15 cellular contexts compared by ENCODE assay signal in the genomic region with DNA sequence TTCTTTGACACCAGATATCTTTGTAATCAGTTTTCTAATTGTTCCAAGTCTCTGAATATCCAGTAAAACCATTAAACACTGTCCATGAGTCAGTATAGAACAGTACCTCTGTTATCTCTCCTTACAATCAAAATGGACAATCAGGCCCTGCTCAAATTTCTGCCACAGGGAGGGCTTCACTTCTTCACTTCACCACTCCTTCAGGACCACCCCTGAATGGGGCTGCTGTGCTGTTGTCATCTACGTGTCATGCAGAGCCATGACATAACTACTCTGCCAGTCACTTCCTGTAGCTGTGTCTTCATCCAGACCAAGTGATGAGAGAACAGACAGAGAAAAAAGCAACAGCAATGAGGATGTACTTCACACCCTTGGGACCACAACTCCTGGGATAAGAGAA.
A peak's percentile ranks its signal among the peaks of the same experiment; 100 is the strongest.
DNase-seq lines count a peak whose midpoint lies in the region; ATAC-seq and TF ChIP-seq lines count a peak whose summit lies in the region.
"Had no signal": no experiment of that assay in that cellular context is flagged by ENCODE, and none has a peak within 500 bp of the region (broad histone marks: within the 10 kb centered on the region; RNA-seq: fewer than 3 reads in every experiment).

No MANE protein-coding gene starts in this region.

- H4K12ac ChIP-seq in trophoblast cell (ENCODE audit: low read depth, low read length), result no peak overlapping the region

- H2BK12ac ChIP-seq in trophoblast cell (ENCODE audit: low read length), result no peak overlapping the region

- H2AK5ac ChIP-seq in trophoblast cell (ENCODE audit: low read length), result no peak overlapping the region

- H3K36me3 ChIP-seq in PC-3 (ENCODE audit: low read depth, low read length) (no peaks in the 10 kb centered on the region), trophoblast cell (ENCODE audit: control insufficient read depth in 1 of 2, insufficient read depth in 2 of 2, low read length in 2 of 2) (no peaks in the 10 kb centered on the region), left ventricle myocardium inferior (no peaks in the 10 kb centered on the region)
- H3K36me3 ChIP-seq: Peyer's patch, transverse colon had no signal

- no peaks in the 10 kb centered on the region for H3K79me1 ChIP-seq in trophoblast cell (ENCODE audit: low read length)

- no TSS peak for BruUV-seq in PC-3 (replicated peaks; lab: Mats Ljungman, UMichigan)

- H4K20me1 ChIP-seq in PC-3 (ENCODE audit: low read length), result no peaks in the 10 kb centered on the region

- H3K4me2 ChIP-seq in PC-3 (ENCODE audit: low read length) (no peak overlapping the region), trophoblast cell (ENCODE audit: low read length) (no peak overlapping the region)

- no peaks in the 10 kb centered on the region for H3K79me2 ChIP-seq in PC-3 (ENCODE audit: low read length)
- no peaks in the 10 kb centered on the region for H3K79me2 ChIP-seq in trophoblast cell (ENCODE audit: control insufficient read depth, insufficient read depth, low read length, poor library complexity)

- H3K9me2 ChIP-seq in PC-3 (replicated peaks; ENCODE audit: low read length), result no peaks in the 10 kb centered on the region

- H3K9ac ChIP-seq in PC-3 (ENCODE audit: low read length) (no peak overlapping the region), trophoblast cell (ENCODE audit: low read length) (no peak overlapping the region)

- H4K8ac ChIP-seq in trophoblast cell (ENCODE audit: low read depth, low read length), result no peak overlapping the region

- no peak overlapping the region for H3K14ac ChIP-seq in trophoblast cell (ENCODE audit: low read length)

- no peak overlapping the region for H3K23ac ChIP-seq in trophoblast cell (ENCODE audit: low read length)

- peak; percentile 55 for DNase-seq in HCEC 1CT
- DNase-seq in PC-3, result no peak
- DNase-seq in choroid plexus epithelial cell (ENCODE audit: low read depth), result peak; percentile 34
- no peak for DNase-seq in trophoblast cell
- DNase-seq in left ventricle myocardium inferior, result no peak
- no peak for DNase-seq in midbrain (lab: John Stamatoyannopoulos, UW)
- DNase-seq: activated CD4-positive, alpha-beta T cell treated with anti-CD3 and anti-CD28 coated beads for 4 hours; activated T-cell treated with anti-CD3 and anti-CD28 coated beads for 4 hours; hypothalamus; NCI-H1436 treated with DMSO at 0.1 percent for 48 hours; Peyer's patch; retina; stimulated activated CD4-positive, alpha-beta T cell treated with anti-CD3 and anti-CD28 coated beads, Interleukin-2, amount 100 ng/mL, for 48 hours; transverse colon had no signal

- H4K91ac ChIP-seq in trophoblast cell (ENCODE audit: low read depth, low read length), result no peak overlapping the region

- H3K9me3 ChIP-seq in PC-3 (ENCODE audit: low read length) (no peaks in the 10 kb centered on the region), trophoblast cell (ENCODE audit: insufficient read depth, low read depth, low read length) (no peaks in the 10 kb centered on the region), left ventricle myocardium inferior (replicated peaks) (peaks cover 6% of the 10 kb centered on the region)
- H3K9me3 ChIP-seq: Peyer's patch, transverse colon had no signal

- WGBS in trophoblast cell (ENCODE audit: extremely low coverage, insufficient coverage, insufficient read length), result no CpG with 5 or more reads among the region's 1 CpG

- H2BK5ac ChIP-seq in trophoblast cell (ENCODE audit: low read depth, low read length, poor library complexity), result no peak overlapping the region

- H3K4ac ChIP-seq in trophoblast cell (ENCODE audit: low read depth, low read length), result peak overlapping the region; percentile 22

- H2AFZ ChIP-seq in PC-3 (ENCODE audit: low read length) (no peak overlapping the region), trophoblast cell (ENCODE audit: insufficient read depth, low read length, poor library complexity) (no peak overlapping the region)

- no peak overlapping the region for H3K4me3 ChIP-seq in PC-3 (ENCODE audit: low read length)
- no peak overlapping the region for H3K4me3 ChIP-seq in choroid plexus epithelial cell (ENCODE audit: low read depth, low read length)
- H3K4me3 ChIP-seq in trophoblast cell (ENCODE audit: low read depth, low read length), result no peak overlapping the region
- H3K4me3 ChIP-seq in left ventricle myocardium inferior, result no peak overlapping the region
- H3K4me3 ChIP-seq: Peyer's patch, transverse colon had no signal

- intact Hi-C loops in PC-3 (cut with micrococcal nuclease) (loop anchor here (1.0 to 10.0 kb wide), 5 partner anchors 88 to 408 kb away; no protein-coding TSS in a partner anchor), left ventricle myocardium inferior (cut with micrococcal nuclease) (no loop called here)

- no peak overlapping the region for H2BK120ac ChIP-seq in trophoblast cell (ENCODE audit: insufficient read depth, low read length, poor library complexity)

- H3K27me3 ChIP-seq in PC-3 (ENCODE audit: low read length) (no peaks in the 10 kb centered on the region), trophoblast cell (ENCODE audit: insufficient read depth, low read length) (no peaks in the 10 kb centered on the region), left ventricle myocardium inferior (ENCODE audit: low read depth) (no peaks in the 10 kb centered on the region)
- H3K27me3 ChIP-seq: Peyer's patch, transverse colon had no signal

- CTCF ChIA-PET in PC-3 (lab: Charles Lee), result interaction anchor here (0.6 to 1.7 kb wide), 4 partner anchors 87 to 323 kb away, joined by 3 to 38 read pairs (median 8); no protein-coding TSS in a partner anchor

- TF ChIP-seq CTCF in PC-3 (conservative IDR thresholded peaks at IDR 0.05; ENCODE audit: low read depth, low read length) (no peak), choroid plexus epithelial cell (conservative IDR thresholded peaks at IDR 0.05; ENCODE audit: low read depth, low read length) (no peak), left ventricle myocardium inferior (IDR thresholded peaks at IDR 0.05; ENCODE audit: borderline replicate concordance) (no peak)

- POLR2A ChIA-PET in PC-3 (lab: Charles Lee; ENCODE audit: unreplicated experiment), result no interaction called here

- H3F3A ChIP-seq in PC-3 (ENCODE audit: low read length, unreplicated experiment), result no peaks in the 10 kb centered on the region

- peaks cover 4% of the 10 kb centered on the region; the same call in 1 of the 2 replicates for H3K4me1 ChIP-seq in PC-3 (ENCODE audit: insufficient read depth, low read length)
- peaks cover 0 to 4% of the 10 kb centered on the region in 2 experiments for H3K4me1 ChIP-seq in trophoblast cell (ENCODE audit: control insufficient read depth in 1 of 2, insufficient read depth in 2 of 2, low read length in 2 of 2)
- no peaks in the 10 kb centered on the region for H3K4me1 ChIP-seq in left ventricle myocardium inferior
- H3K4me1 ChIP-seq: Peyer's patch, transverse colon had no signal

- peak; percentile 40 for ATAC-seq in PC-3
- ATAC-seq in HG02981 (IDR thresholded peaks at IDR 0.05; ENCODE audit: unreplicated experiment), result no peak

- H3K27ac ChIP-seq in PC-3 (ENCODE audit: low read length) (no peak overlapping the region), trophoblast cell (ENCODE audit: low read depth, low read length) (no peak overlapping the region), left ventricle myocardium inferior (replicated peaks) (no peak overlapping the region)
- H3K27ac ChIP-seq: Peyer's patch, transverse colon had no signal

- no peak overlapping the region for H3K18ac ChIP-seq in trophoblast cell (ENCODE audit: low read length)

Comparison
In these comparisons a context has a peak if more than half of its experiments do, and no peak if none do; other contexts are left out.
1. DNase-seq: peak in HCEC 1CT (single experiment) and choroid plexus epithelial cell (single experiment); none in PC-3 (single experiment), trophoblast cell (0 of 2), left ventricle myocardium inferior (single experiment) and midbrain (single experiment).